Comparison of ENCODE assay signal across 1 cellular context in the genomic region with DNA sequence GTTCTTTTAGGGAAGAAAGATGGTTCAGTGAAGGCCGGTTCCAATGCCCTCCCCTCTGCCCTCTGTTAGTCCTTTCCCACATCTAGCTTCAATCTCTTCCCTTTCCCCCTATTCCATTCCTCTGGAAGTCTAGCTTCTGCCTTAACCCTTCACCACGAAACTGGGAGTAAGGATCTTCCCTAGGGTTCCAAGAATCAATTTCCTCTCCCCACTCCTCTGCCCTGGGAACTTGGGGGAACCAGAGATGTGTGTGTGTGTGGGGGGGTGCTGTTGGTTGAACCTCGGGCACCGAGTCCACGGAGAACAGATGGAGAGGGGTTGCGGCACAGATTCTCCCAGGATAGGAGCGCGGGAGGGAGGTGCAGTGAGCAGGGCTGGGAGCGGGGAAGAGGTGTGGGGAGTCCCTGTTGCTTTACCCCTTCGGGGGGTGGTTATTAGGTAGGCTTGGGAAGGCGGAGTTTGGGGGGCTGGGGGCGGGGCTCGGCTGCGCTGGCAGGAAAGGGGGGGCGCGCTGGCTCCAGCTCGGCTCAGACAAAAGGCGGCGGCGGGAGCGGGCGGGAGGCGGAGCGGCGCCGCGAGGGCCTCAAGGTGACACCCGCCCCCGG.
TF ChIP-seq lines count a peak whose summit lies in the region.

Gene TMEM151B, plus strand, starts transcription at position 530 of the 605 bp plus-strand sequence. CDS start 293 bp downstream, outside the sequence.

TF ChIP-seq in K562, 482 proteins besides CTCF, POLR2A, EP300 and RAD21:
- TF ChIP-seq, protein P1, sequence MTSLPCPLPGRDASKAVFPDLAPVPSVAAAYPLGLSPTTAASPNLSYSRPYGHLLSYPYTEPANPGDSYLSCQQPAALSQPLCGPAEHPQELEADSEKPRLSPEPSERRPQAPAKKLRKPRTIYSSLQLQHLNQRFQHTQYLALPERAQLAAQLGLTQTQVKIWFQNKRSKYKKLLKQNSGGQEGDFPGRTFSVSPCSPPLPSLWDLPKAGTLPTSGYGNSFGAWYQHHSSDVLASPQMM (CRISPR knock-in tag; IDR thresholded peaks at IDR 0.05) = no peak
- no peak for TF ChIP-seq ZNF592 (IDR thresholded peaks at IDR 0.05)
- no peak for TF ChIP-seq IRF2 (CRISPR knock-in tag; IDR thresholded peaks at IDR 0.05)
- TF ChIP-seq RFX5 (IDR thresholded peaks at IDR 0.05; ENCODE audit: low read depth, low read length) = no peak
- peak; percentile 62; the same call in 1 of the 2 replicates for TF ChIP-seq ZNF740 (CRISPR knock-in tag; IDR thresholded peaks at IDR 0.05)
- TF ChIP-seq ZNF740 (tag; IDR thresholded peaks at IDR 0.05) = no peak
- 0 out of 2 replicates have a peak, but pooled peaks have one; percentile 80 for TF ChIP-seq EZH2 (IDR thresholded peaks at IDR 0.05; ENCODE audit: borderline replicate concordance, low read depth, low read length)
